26 cellular contexts compared by ENCODE assay signal in genomic region chr20:34333786-34334185, GRCh38.
"Had no signal": no experiment of that assay in that cellular context is flagged by ENCODE, and none has a peak within 500 bp of the region (broad histone marks: within the 10 kb centered on the region; RNA-seq: fewer than 3 reads in every experiment).

No MANE protein-coding gene starts in this region.

- H3K27me3 ChIP-seq: adrenal gland, ascending aorta, cardiac muscle cell, esophagus squamous epithelium, heart right ventricle, left lung, spleen, upper lobe of right lung had no signal

- ATAC-seq: activated CD4-positive, alpha-beta T cell treated with anti-CD3 and anti-CD28 coated beads for 36 hours; activated T-cell treated with anti-CD3 and anti-CD28 coated beads, Interleukin-2, amount 50 U/mL, for 72 hours; heart right ventricle; left lung; lower lobe of right lung; right cardiac atrium; upper lobe of right lung had no signal

- H3K36me3 ChIP-seq: adrenal gland, ascending aorta, cardiac muscle cell, esophagus squamous epithelium, heart right ventricle, left lung, lower lobe of right lung, spleen, thoracic aorta, upper lobe of right lung had no signal

- DNase-seq: activated CD4-positive, alpha-beta T cell treated with anti-CD3 and anti-CD28 coated beads for 36 hours; activated CD4-positive, CD25-positive, alpha-beta regulatory T cell; activated naive CD4-positive, alpha-beta T cell treated with Interleukin-2 at 50 U/mL for 16 hours; activated T-cell treated with anti-CD3 and anti-CD28 coated beads for 4 hours; activated T-cell treated with anti-CD3 and anti-CD28 coated beads, Interleukin-2, amount 50 U/mL, for 72 hours; adrenal gland; effector CD4-positive, alpha-beta T cell; esophagus squamous epithelium; foreskin melanocyte; heart right ventricle; left lung; lower lobe of right lung; mesendoderm; right cardiac atrium; spleen; stimulated activated naive CD4-positive, alpha-beta T cell treated with Interleukin-2 at 50 U/mL for 16 hours; T-helper 1 cell; upper lobe of right lung had no signal

- H3K36me3 Mint-ChIP-seq: activated naive CD8-positive, alpha-beta T cell; brain had no signal

- H3K27me3 Mint-ChIP-seq: activated CD4-positive, alpha-beta T cell treated with anti-CD3 and anti-CD28 coated beads for 36 hours; activated naive CD8-positive, alpha-beta T cell; brain; dendritic cell treated with granulocyte-macrophage colony-stimulating factor and Interleukin-4, amounts not matched to agents 40 ng/mL and 50 ng/mL, for 4 days had no signal

- H3K4me3 Mint-ChIP-seq: activated CD4-positive, alpha-beta T cell treated with anti-CD3 and anti-CD28 coated beads for 36 hours; activated naive CD8-positive, alpha-beta T cell; activated T-cell treated with anti-CD3 and anti-CD28 coated beads, Interleukin-2, amount 50 U/mL, for 72 hours; brain; dendritic cell treated with granulocyte-macrophage colony-stimulating factor and Interleukin-4, amounts not matched to agents 40 ng/mL and 50 ng/mL, for 4 days; nephron; T-helper 2 cell treated with Interferon-gamma antibody and Interleukin-4, amounts not matched to agents 5 μg/mL and 100 μg/mL, for 36 hours had no signal

- H3K4me1 ChIP-seq: ascending aorta, heart right ventricle, left lung, lower lobe of right lung, upper lobe of right lung had no signal

- H3K4me3 ChIP-seq: adrenal gland, ascending aorta, cardiac muscle cell, esophagus squamous epithelium, heart right ventricle, left lung, lower lobe of right lung, spleen, thoracic aorta, upper lobe of right lung had no signal

- H3K9me3 ChIP-seq: adrenal gland, ascending aorta, esophagus squamous epithelium, heart right ventricle, left lung, lower lobe of right lung, spleen, thoracic aorta, upper lobe of right lung had no signal

- H3K27ac Mint-ChIP-seq: activated CD4-positive, alpha-beta T cell treated with anti-CD3 and anti-CD28 coated beads for 36 hours; activated naive CD8-positive, alpha-beta T cell; activated T-cell treated with anti-CD3 and anti-CD28 coated beads, Interleukin-2, amount 50 U/mL, for 72 hours; dendritic cell treated with granulocyte-macrophage colony-stimulating factor and Interleukin-4, amounts not matched to agents 40 ng/mL and 50 ng/mL, for 4 days; T-helper 2 cell treated with Interferon-gamma antibody and Interleukin-4, amounts not matched to agents 5 μg/mL and 100 μg/mL, for 36 hours had no signal

- H3K4me1 Mint-ChIP-seq: activated CD4-positive, alpha-beta T cell treated with anti-CD3 and anti-CD28 coated beads for 36 hours had no signal

- H3K27ac ChIP-seq: adrenal gland, ascending aorta, cardiac muscle cell, heart right ventricle, left lung, lower lobe of right lung, spleen, thoracic aorta, upper lobe of right lung had no signal

- H3K9me3 Mint-ChIP-seq: activated T-cell treated with anti-CD3 and anti-CD28 coated beads, Interleukin-2, amount 50 U/mL, for 72 hours; dendritic cell treated with granulocyte-macrophage colony-stimulating factor and Interleukin-4, amounts not matched to agents 40 ng/mL and 50 ng/mL, for 4 days; nephron; T-helper 2 cell treated with Interferon-gamma antibody and Interleukin-4, amounts not matched to agents 5 μg/mL and 100 μg/mL, for 36 hours had no signal
